Comparison of ENCODE assay signal across 1 cellular context in the genomic region with DNA sequence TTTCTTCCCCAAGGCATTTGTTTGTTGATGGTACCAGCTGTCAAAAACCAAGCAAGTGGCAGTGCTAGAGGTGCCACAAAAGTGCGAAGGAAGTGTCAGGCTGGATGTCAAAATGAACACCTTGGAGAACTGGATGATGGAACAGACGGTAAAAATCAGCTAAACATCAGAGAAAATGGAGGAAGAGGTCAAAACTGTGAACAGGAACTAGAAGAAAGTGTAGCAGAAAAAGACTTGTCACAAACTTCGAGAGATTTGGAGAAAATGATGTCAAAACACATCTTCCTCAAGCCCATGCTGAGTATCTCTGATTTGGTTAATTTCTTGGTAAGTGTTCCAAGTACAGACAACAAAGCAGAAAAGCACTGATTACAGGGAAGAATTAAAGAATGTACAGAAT.
TF ChIP-seq lines count a peak whose summit lies in the region.

No MANE protein-coding gene starts in this region.

TF ChIP-seq in H1, 55 proteins besides CTCF, POLR2A, EP300 and RAD21:
- no peak for TF ChIP-seq JUN (IDR thresholded peaks at IDR 0.05; ENCODE audit: low read depth, low read length)
- TF ChIP-seq, protein P1, sequence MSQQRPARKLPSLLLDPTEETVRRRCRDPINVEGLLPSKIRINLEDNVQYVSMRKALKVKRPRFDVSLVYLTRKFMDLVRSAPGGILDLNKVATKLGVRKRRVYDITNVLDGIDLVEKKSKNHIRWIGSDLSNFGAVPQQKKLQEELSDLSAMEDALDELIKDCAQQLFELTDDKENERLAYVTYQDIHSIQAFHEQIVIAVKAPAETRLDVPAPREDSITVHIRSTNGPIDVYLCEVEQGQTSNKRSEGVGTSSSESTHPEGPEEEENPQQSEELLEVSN (IDR thresholded peaks at IDR 0.05) = no peak
- no peak for TF ChIP-seq CTBP2 (IDR thresholded peaks at IDR 0.05; ENCODE audit: borderline replicate concordance, insufficient read depth, insufficient read length, low read length)
- no peak for TF ChIP-seq SIN3A (conservative IDR thresholded peaks at IDR 0.05 in 1 of 2, IDR thresholded peaks at IDR 0.05 in 1 of 2; ENCODE audit: low read depth in 1 of 2, low read length in 2 of 2)
- TF ChIP-seq TAF1 (IDR thresholded peaks at IDR 0.05; ENCODE audit: low read depth, low read length) = no peak
- no peak for TF ChIP-seq SRF (IDR thresholded peaks at IDR 0.05; ENCODE audit: low read depth, low read length)
- TF ChIP-seq NRF1 (IDR thresholded peaks at IDR 0.05; ENCODE audit: low read depth, low read length) = no peak
- TF ChIP-seq HDAC2 (IDR thresholded peaks at IDR 0.05; ENCODE audit: borderline replicate concordance in 1 of 2, low read depth in 2 of 2, low read length in 2 of 2) = no peak
- TF ChIP-seq RBBP5 (IDR thresholded peaks at IDR 0.05; ENCODE audit: borderline replicate concordance, low read depth, low read length) = no peak
- no peak for TF ChIP-seq KDM1A (IDR thresholded peaks at IDR 0.05; ENCODE audit: borderline replicate concordance, low read length)
- TF ChIP-seq RNF2 (IDR thresholded peaks at IDR 0.05; ENCODE audit: borderline replicate concordance, low read depth, low read length, missing control alignments, poor library complexity, severe bottlenecking) = no peak
- no peak for TF ChIP-seq TEAD4 (IDR thresholded peaks at IDR 0.05; ENCODE audit: low read depth, low read length)
- TF ChIP-seq, protein P2, sequence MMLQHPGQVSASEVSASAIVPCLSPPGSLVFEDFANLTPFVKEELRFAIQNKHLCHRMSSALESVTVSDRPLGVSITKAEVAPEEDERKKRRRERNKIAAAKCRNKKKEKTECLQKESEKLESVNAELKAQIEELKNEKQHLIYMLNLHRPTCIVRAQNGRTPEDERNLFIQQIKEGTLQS (IDR thresholded peaks at IDR 0.05; ENCODE audit: insufficient read depth, low read depth, low read length) = no peak
- no peak for TF ChIP-seq RXRA (IDR thresholded peaks at IDR 0.05; ENCODE audit: insufficient read depth, low read depth, low read length)
- TF ChIP-seq SP1 (IDR thresholded peaks at IDR 0.05; ENCODE audit: low read depth, low read length) = no peak
- no peak for TF ChIP-seq SIRT6 (IDR thresholded peaks at IDR 0.05; ENCODE audit: low read length)
- no peak for TF ChIP-seq MAFK (IDR thresholded peaks at IDR 0.05; ENCODE audit: low read depth, low read length)
- TF ChIP-seq HDAC6 (IDR thresholded peaks at IDR 0.05; ENCODE audit: low read depth, low read length) = no peak
